25 cellular contexts compared by ENCODE assay signal in genomic region chr10:99357691-99358090, GRCh38.
"Had no signal": no experiment of that assay in that cellular context is flagged by ENCODE, and none has a peak within 500 bp of the region (broad histone marks: within the 10 kb centered on the region; RNA-seq: fewer than 3 reads in every experiment).

No MANE protein-coding gene starts in this region.

- DNase-seq: activated CD4-positive, alpha-beta T cell treated with anti-CD3 and anti-CD28 coated beads for 1 hour; activated CD4-positive, alpha-beta T cell treated with anti-CD3 and anti-CD28 coated beads, Interleukin-2, amount 50 U/mL, for 1 hour; activated CD8-positive, alpha-beta T cell treated with anti-CD3 and anti-CD28 coated beads, Interleukin-2, amount 10 ng/mL, durations not matched to agents 7 days and 5 days; activated gamma-delta T cell treated with Interleukin-2 at 50 U/mL for 16 hours; anterior cingulate cortex; body of pancreas; effector CD4-positive, alpha-beta T cell; erythroblast; glutamatergic neuron; mesenchymal stem cell; naive thymus-derived CD4-positive, alpha-beta T cell; occipital lobe; right lobe of liver; stimulated activated CD4-positive, alpha-beta T cell treated with anti-CD3 and anti-CD28 coated beads, Interleukin-1b, Interleukin-23, amount 100 ng/mL, for 48 hours; stimulated activated naive CD8-positive, alpha-beta T cell treated with anti-CD3 and anti-CD28 coated beads, Interleukin-15, amount 100 ng/mL, for 72 hours; transverse colon; uterus; WERI-Rb-1 had no signal

- H3K4me1 ChIP-seq: body of pancreas, right lobe of liver, transverse colon, uterus had no signal

- H3K27me3 Mint-ChIP-seq: dendritic cell treated with granulocyte-macrophage colony-stimulating factor and Interleukin-4, amounts not matched to agents 40 ng/mL and 50 ng/mL, for 4 days had no signal

- H3K9me3 Mint-ChIP-seq: activated naive CD4-positive, alpha-beta T cell treated with anti-CD3 and anti-CD28 coated beads, Interleukin-2, amount 50 U/mL, for 24 hours; dendritic cell treated with granulocyte-macrophage colony-stimulating factor and Interleukin-4, amounts not matched to agents 40 ng/mL and 50 ng/mL, for 4 days; naive thymus-derived CD4-positive, alpha-beta T cell; neural crest cell; stimulated activated naive CD8-positive, alpha-beta T cell treated with anti-CD3 and anti-CD28 coated beads, Interleukin-15, amount 100 ng/mL, for 72 hours had no signal

- FAIRE-seq: TTC549 had no signal

- H3K27ac Mint-ChIP-seq: activated CD8-positive, alpha-beta T cell treated with anti-CD3 and anti-CD28 coated beads, Interleukin-2, amount 10 ng/mL, durations not matched to agents 7 days and 5 days; activated naive CD4-positive, alpha-beta T cell treated with anti-CD3 and anti-CD28 coated beads, Interleukin-2, amount 50 U/mL, for 24 hours; dendritic cell treated with granulocyte-macrophage colony-stimulating factor and Interleukin-4, amounts not matched to agents 40 ng/mL and 50 ng/mL, for 4 days; naive thymus-derived CD4-positive, alpha-beta T cell; stimulated activated naive CD8-positive, alpha-beta T cell treated with anti-CD3 and anti-CD28 coated beads, Interleukin-15, amount 100 ng/mL, for 72 hours had no signal

- H3K4me3 ChIP-seq: body of pancreas, cardiac muscle cell, hepatocyte, right lobe of liver, skin epidermis, transverse colon, uterus had no signal

- H3K36me3 ChIP-seq: cardiac muscle cell, right lobe of liver, transverse colon, uterus, WERI-Rb-1 had no signal

- H3K4me3 Mint-ChIP-seq: activated CD8-positive, alpha-beta T cell treated with anti-CD3 and anti-CD28 coated beads, Interleukin-2, amount 10 ng/mL, durations not matched to agents 7 days and 5 days; activated naive CD4-positive, alpha-beta T cell treated with anti-CD3 and anti-CD28 coated beads, Interleukin-2, amount 50 U/mL, for 24 hours; dendritic cell treated with granulocyte-macrophage colony-stimulating factor and Interleukin-4, amounts not matched to agents 40 ng/mL and 50 ng/mL, for 4 days; naive thymus-derived CD4-positive, alpha-beta T cell; neural crest cell; stimulated activated naive CD8-positive, alpha-beta T cell treated with anti-CD3 and anti-CD28 coated beads, Interleukin-15, amount 100 ng/mL, for 72 hours had no signal

- ATAC-seq: activated CD8-positive, alpha-beta T cell treated with anti-CD3 and anti-CD28 coated beads, Interleukin-2, amount 10 ng/mL, durations not matched to agents 7 days and 5 days; naive thymus-derived CD4-positive, alpha-beta T cell; right lobe of liver; stimulated activated naive CD8-positive, alpha-beta T cell treated with anti-CD3 and anti-CD28 coated beads, Interleukin-15, amount 100 ng/mL, for 72 hours had no signal

- H3K27ac ChIP-seq: body of pancreas, cardiac muscle cell, hepatocyte, right lobe of liver, skin epidermis, transverse colon, uterus, WERI-Rb-1 had no signal

- H3K9me3 ChIP-seq: body of pancreas, right lobe of liver, transverse colon, uterus had no signal

- H3K27me3 ChIP-seq: body of pancreas, cardiac muscle cell, right lobe of liver, uterus had no signal

- H3K4me1 Mint-ChIP-seq: activated naive CD4-positive, alpha-beta T cell treated with anti-CD3 and anti-CD28 coated beads, Interleukin-2, amount 50 U/mL, for 24 hours; naive thymus-derived CD4-positive, alpha-beta T cell; stimulated activated naive CD8-positive, alpha-beta T cell treated with anti-CD3 and anti-CD28 coated beads, Interleukin-15, amount 100 ng/mL, for 72 hours had no signal

- H3K36me3 Mint-ChIP-seq: activated naive CD4-positive, alpha-beta T cell treated with anti-CD3 and anti-CD28 coated beads, Interleukin-2, amount 50 U/mL, for 24 hours; naive thymus-derived CD4-positive, alpha-beta T cell had no signal
